Comparison of ENCODE assay signal across 1 cellular context in the genomic region with DNA sequence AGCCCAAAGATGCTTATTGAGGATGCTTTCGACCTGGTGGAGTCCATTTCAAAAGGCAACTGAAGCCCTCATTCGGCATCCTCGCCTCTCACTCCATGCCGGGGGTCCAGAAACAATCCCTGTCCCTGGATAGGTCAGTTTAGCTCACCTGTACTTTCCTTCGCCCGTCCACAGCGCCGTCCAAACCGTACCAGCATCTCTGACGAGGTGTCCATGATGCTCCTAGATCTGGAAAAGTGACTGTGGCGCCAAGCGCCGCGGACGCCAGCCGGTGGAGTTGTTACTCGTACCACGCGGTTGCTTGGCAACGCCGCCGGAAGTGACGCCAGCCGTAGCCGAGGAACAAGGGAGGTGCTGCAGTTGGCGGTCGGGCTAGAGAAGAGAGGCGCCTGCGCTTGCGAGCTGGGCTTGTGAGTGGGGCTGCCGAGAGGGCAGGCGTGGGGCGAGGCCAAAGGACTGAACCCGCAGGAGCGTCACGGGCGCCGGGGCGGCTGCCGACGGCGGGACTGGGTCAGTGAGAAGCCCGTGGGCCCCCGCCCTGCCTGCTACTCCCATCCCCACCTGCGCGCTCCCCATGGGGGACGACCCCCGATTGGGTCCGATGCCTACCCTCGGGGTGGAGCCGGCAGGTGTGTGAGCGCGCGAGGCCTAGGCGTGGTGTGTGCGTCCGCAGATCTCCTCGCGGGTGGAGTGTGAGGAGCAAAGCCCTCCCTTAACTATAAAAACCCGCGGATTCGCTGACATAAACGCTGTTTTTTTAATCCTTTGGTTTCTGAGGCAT.
A peak's percentile ranks its signal among the peaks of the same experiment; 100 is the strongest.
TF ChIP-seq lines count a peak whose summit lies in the region.

A gene with protein sequence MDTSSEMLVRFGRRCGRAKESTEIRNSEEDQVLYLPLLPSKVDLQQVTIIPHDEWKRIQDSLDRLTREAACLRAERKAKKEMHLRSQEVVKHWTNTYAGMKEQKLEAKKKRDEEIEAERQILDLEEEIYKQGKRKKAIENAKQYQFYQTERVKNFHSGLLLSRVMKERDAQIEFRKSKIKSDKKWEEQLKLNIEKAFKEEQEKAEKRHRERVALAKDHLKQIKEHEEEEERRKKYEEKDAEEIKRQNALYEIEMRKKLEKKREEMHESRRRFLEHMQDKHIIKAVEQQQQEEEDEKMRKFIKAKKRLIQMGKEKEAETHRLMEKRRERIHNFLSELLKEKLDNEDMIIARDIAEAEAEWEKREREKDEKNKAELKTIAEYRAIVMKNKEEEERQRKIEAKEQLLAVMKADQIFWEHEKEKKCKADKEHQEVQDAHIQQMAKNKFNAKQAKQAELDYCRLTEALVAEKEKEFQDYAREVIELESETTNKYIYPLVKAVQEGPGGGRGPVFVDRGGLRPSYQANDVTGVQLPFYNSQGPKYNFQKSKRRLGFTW (minus strand): TSS at position 293 of the 781 bp plus-strand sequence. CDS start 78 bp downstream, at position 215.
A gene with protein sequence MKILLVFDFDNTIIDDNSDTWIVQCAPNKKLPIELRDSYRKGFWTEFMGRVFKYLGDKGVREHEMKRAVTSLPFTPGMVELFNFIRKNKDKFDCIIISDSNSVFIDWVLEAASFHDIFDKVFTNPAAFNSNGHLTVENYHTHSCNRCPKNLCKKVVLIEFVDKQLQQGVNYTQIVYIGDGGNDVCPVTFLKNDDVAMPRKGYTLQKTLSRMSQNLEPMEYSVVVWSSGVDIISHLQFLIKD (plus strand): TSS at position 357 of the 781 bp plus-strand sequence. CDS start 6,503 bp downstream, outside the sequence.

TF ChIP-seq in GM12878, 131 proteins besides CTCF, POLR2A, EP300 and RAD21 (continued from another document and continues in another):
- TF ChIP-seq, protein P1, sequence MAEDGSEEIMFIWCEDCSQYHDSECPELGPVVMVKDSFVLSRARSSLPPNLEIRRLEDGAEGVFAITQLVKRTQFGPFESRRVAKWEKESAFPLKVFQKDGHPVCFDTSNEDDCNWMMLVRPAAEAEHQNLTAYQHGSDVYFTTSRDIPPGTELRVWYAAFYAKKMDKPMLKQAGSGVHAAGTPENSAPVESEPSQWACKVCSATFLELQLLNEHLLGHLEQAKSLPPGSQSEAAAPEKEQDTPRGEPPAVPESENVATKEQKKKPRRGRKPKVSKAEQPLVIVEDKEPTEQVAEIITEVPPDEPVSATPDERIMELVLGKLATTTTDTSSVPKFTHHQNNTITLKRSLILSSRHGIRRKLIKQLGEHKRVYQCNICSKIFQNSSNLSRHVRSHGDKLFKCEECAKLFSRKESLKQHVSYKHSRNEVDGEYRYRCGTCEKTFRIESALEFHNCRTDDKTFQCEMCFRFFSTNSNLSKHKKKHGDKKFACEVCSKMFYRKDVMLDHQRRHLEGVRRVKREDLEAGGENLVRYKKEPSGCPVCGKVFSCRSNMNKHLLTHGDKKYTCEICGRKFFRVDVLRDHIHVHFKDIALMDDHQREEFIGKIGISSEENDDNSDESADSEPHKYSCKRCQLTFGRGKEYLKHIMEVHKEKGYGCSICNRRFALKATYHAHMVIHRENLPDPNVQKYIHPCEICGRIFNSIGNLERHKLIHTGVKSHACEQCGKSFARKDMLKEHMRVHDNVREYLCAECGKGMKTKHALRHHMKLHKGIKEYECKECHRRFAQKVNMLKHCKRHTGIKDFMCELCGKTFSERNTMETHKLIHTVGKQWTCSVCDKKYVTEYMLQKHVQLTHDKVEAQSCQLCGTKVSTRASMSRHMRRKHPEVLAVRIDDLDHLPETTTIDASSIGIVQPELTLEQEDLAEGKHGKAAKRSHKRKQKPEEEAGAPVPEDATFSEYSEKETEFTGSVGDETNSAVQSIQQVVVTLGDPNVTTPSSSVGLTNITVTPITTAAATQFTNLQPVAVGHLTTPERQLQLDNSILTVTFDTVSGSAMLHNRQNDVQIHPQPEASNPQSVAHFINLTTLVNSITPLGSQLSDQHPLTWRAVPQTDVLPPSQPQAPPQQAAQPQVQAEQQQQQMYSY (CRISPR knock-in tag; IDR thresholded peaks at IDR 0.05) = no peak
- peak; percentile 87; the same call in 1 of the 2 replicates for TF ChIP-seq LARP7 (IDR thresholded peaks at IDR 0.05)
- TF ChIP-seq CREB1 (IDR thresholded peaks at IDR 0.05; ENCODE audit: low read depth) = peak; percentile 92
- TF ChIP-seq ZNF24 (IDR thresholded peaks at IDR 0.05) = no peak
- TF ChIP-seq SP1 (IDR thresholded peaks at IDR 0.05; ENCODE audit: low read depth, low read length) = no peak
- no peak for TF ChIP-seq MYC (IDR thresholded peaks at IDR 0.05; ENCODE audit: insufficient read depth, insufficient read length, insufficient replicate concordance, low read length, severe bottlenecking)
- TF ChIP-seq, protein P2, sequence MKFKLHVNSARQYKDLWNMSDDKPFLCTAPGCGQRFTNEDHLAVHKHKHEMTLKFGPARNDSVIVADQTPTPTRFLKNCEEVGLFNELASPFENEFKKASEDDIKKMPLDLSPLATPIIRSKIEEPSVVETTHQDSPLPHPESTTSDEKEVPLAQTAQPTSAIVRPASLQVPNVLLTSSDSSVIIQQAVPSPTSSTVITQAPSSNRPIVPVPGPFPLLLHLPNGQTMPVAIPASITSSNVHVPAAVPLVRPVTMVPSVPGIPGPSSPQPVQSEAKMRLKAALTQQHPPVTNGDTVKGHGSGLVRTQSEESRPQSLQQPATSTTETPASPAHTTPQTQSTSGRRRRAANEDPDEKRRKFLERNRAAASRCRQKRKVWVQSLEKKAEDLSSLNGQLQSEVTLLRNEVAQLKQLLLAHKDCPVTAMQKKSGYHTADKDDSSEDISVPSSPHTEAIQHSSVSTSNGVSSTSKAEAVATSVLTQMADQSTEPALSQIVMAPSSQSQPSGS (IDR thresholded peaks at IDR 0.05; ENCODE audit: low read length) = no peak
- peak; percentile 81 for TF ChIP-seq GABPA (IDR thresholded peaks at IDR 0.05; ENCODE audit: low read depth)
- TF ChIP-seq RCOR1 (conservative IDR thresholded peaks at IDR 0.05; ENCODE audit: low read depth, low read length) = no peak
- TF ChIP-seq, protein P3, sequence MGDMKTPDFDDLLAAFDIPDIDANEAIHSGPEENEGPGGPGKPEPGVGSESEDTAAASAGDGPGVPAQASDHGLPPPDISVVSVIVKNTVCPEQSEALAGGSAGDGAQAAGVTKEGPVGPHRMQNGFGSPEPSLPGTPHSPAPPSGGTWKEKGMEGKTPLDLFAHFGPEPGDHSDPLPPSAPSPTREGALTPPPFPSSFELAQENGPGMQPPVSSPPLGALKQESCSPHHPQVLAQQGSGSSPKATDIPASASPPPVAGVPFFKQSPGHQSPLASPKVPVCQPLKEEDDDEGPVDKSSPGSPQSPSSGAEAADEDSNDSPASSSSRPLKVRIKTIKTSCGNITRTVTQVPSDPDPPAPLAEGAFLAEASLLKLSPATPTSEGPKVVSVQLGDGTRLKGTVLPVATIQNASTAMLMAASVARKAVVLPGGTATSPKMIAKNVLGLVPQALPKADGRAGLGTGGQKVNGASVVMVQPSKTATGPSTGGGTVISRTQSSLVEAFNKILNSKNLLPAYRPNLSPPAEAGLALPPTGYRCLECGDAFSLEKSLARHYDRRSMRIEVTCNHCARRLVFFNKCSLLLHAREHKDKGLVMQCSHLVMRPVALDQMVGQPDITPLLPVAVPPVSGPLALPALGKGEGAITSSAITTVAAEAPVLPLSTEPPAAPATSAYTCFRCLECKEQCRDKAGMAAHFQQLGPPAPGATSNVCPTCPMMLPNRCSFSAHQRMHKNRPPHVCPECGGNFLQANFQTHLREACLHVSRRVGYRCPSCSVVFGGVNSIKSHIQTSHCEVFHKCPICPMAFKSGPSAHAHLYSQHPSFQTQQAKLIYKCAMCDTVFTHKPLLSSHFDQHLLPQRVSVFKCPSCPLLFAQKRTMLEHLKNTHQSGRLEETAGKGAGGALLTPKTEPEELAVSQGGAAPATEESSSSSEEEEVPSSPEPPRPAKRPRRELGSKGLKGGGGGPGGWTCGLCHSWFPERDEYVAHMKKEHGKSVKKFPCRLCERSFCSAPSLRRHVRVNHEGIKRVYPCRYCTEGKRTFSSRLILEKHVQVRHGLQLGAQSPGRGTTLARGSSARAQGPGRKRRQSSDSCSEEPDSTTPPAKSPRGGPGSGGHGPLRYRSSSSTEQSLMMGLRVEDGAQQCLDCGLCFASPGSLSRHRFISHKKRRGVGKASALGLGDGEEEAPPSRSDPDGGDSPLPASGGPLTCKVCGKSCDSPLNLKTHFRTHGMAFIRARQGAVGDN (IDR thresholded peaks at IDR 0.05) = peak; percentile 79
- no peak for TF ChIP-seq EGR1 (IDR thresholded peaks at IDR 0.05; ENCODE audit: borderline replicate concordance in 1 of 2, low read depth in 2 of 2, low read length in 2 of 2)
- TF ChIP-seq POU2F2 (IDR thresholded peaks at IDR 0.05; ENCODE audit: borderline replicate concordance, low read depth, low read length) = no peak
- no peak for TF ChIP-seq TARDBP (IDR thresholded peaks at IDR 0.05; ENCODE audit: borderline replicate concordance)
- no peak for TF ChIP-seq SREBF2 (IDR thresholded peaks at IDR 0.05; ENCODE audit: low read length)
- TF ChIP-seq POLR2AphosphoS5 (IDR thresholded peaks at IDR 0.05; ENCODE audit: low read length) = peak; percentile 65; the same call in 1 of the 2 replicates
- TF ChIP-seq WRNIP1 (IDR thresholded peaks at IDR 0.05; ENCODE audit: borderline replicate concordance, low read depth, low read length) = no peak
- TF ChIP-seq, protein P4, sequence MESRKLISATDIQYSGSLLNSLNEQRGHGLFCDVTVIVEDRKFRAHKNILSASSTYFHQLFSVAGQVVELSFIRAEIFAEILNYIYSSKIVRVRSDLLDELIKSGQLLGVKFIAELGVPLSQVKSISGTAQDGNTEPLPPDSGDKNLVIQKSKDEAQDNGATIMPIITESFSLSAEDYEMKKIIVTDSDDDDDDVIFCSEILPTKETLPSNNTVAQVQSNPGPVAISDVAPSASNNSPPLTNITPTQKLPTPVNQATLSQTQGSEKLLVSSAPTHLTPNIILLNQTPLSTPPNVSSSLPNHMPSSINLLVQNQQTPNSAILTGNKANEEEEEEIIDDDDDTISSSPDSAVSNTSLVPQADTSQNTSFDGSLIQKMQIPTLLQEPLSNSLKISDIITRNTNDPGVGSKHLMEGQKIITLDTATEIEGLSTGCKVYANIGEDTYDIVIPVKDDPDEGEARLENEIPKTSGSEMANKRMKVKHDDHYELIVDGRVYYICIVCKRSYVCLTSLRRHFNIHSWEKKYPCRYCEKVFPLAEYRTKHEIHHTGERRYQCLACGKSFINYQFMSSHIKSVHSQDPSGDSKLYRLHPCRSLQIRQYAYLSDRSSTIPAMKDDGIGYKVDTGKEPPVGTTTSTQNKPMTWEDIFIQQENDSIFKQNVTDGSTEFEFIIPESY (IDR thresholded peaks at IDR 0.05) = no peak
- no peak for TF ChIP-seq CHD4 (IDR thresholded peaks at IDR 0.05)
- TF ChIP-seq, protein P5, sequence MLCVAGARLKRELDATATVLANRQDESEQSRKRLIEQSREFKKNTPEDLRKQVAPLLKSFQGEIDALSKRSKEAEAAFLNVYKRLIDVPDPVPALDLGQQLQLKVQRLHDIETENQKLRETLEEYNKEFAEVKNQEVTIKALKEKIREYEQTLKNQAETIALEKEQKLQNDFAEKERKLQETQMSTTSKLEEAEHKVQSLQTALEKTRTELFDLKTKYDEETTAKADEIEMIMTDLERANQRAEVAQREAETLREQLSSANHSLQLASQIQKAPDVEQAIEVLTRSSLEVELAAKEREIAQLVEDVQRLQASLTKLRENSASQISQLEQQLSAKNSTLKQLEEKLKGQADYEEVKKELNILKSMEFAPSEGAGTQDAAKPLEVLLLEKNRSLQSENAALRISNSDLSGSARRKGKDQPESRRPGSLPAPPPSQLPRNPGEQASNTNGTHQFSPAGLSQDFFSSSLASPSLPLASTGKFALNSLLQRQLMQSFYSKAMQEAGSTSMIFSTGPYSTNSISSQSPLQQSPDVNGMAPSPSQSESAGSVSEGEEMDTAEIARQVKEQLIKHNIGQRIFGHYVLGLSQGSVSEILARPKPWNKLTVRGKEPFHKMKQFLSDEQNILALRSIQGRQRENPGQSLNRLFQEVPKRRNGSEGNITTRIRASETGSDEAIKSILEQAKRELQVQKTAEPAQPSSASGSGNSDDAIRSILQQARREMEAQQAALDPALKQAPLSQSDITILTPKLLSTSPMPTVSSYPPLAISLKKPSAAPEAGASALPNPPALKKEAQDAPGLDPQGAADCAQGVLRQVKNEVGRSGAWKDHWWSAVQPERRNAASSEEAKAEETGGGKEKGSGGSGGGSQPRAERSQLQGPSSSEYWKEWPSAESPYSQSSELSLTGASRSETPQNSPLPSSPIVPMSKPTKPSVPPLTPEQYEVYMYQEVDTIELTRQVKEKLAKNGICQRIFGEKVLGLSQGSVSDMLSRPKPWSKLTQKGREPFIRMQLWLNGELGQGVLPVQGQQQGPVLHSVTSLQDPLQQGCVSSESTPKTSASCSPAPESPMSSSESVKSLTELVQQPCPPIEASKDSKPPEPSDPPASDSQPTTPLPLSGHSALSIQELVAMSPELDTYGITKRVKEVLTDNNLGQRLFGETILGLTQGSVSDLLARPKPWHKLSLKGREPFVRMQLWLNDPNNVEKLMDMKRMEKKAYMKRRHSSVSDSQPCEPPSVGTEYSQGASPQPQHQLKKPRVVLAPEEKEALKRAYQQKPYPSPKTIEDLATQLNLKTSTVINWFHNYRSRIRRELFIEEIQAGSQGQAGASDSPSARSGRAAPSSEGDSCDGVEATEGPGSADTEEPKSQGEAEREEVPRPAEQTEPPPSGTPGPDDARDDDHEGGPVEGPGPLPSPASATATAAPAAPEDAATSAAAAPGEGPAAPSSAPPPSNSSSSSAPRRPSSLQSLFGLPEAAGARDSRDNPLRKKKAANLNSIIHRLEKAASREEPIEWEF (IDR thresholded peaks at IDR 0.05; ENCODE audit: insufficient replicate concordance, low read depth, low read length) = no peak
- TF ChIP-seq TBL1XR1 (IDR thresholded peaks at IDR 0.05; ENCODE audit: low read depth, low read length) = no peak
- TF ChIP-seq HDGF (IDR thresholded peaks at IDR 0.05) = peak; percentile 78; the same call in 1 of the 2 replicates
- TF ChIP-seq RAD51 (IDR thresholded peaks at IDR 0.05) = no peak
- TF ChIP-seq RB1 (IDR thresholded peaks at IDR 0.05; ENCODE audit: borderline replicate concordance) = peak; percentile 45; the same call in 1 of the 2 replicates
- TF ChIP-seq TAF1 (IDR thresholded peaks at IDR 0.05; ENCODE audit: borderline replicate concordance, low read depth, low read length) = peak; percentile 62; the same call in 1 of the 2 replicates
- TF ChIP-seq, protein P6, sequence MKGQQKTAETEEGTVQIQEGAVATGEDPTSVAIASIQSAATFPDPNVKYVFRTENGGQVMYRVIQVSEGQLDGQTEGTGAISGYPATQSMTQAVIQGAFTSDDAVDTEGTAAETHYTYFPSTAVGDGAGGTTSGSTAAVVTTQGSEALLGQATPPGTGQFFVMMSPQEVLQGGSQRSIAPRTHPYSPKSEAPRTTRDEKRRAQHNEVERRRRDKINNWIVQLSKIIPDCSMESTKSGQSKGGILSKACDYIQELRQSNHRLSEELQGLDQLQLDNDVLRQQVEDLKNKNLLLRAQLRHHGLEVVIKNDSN (IDR thresholded peaks at IDR 0.05; ENCODE audit: borderline replicate concordance, extremely low read length, insufficient read depth, low read depth, low read length) = no peak
- no peak for TF ChIP-seq NR2C2 (IDR thresholded peaks at IDR 0.05; ENCODE audit: borderline replicate concordance, control insufficient read depth, insufficient read length, low read depth)
- peak; percentile 88 for TF ChIP-seq RFX5 (IDR thresholded peaks at IDR 0.05; ENCODE audit: low read depth, low read length)
- TF ChIP-seq FOXK2 (IDR thresholded peaks at IDR 0.05) = no peak
